9 cellular contexts compared by ENCODE assay signal in the genomic region with DNA sequence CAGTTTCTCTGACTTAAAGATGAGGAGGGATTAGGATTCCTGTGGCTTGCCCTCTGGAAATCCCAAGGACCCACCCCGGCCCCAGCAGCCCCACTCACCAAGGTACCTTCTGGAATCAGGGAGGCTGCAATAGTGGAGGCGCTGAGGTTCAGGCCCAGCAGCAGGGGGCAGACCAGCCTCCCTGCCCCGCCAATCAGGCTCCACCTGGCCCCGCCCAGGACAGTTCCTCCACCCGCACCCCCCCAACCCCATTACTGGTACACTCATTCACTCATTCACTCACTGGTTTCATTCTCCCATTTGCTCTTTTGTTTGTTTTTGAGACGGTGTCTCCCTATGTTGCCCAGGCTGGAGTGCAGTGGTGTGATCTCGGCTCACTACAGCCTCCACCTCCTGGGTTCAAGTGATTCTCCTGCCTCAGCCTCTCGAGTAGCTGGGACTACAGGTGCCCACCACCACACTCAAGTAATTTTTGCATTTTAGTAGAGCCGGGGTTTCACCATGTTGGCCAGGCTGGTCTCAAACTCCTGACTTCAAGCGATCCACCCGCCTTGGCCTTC. TPM values are rescaled to one million over a fixed set of nuclear protein-coding genes. Genes with fewer than 3 reads are reported as not detected.
DNase-seq lines count a peak whose midpoint lies in the region; TF ChIP-seq lines count a peak whose summit lies in the region.
"Not testable (repeated sequence)": the region's sequence is repeated elsewhere in the genome, so short reads cannot be mapped to it uniquely, and the experiment has no call there.
"Had no signal": no experiment of that assay in that cellular context is flagged by ENCODE, and none has a peak within 500 bp of the region (broad histone marks: within the 10 kb centered on the region; RNA-seq: fewer than 3 reads in every experiment).

No MANE protein-coding gene starts in this region.

- not testable (repeated sequence) for H3K36me3 ChIP-seq in OCI-LY3 (replicated peaks; ENCODE audit: low read depth, low read length)

- peaks cover 11% of the 10 kb centered on the region for H3K4me1 Mint-ChIP-seq in progenitor cell of endocrine pancreas (ENCODE audit: low read depth)

- peak; percentile 31 for TF ChIP-seq CTCF in OCI-LY3 (IDR thresholded peaks at IDR 0.05; ENCODE audit: low read depth, low read length)
- TF ChIP-seq CTCF in fibroblast of villous mesenchyme (IDR thresholded peaks at IDR 0.05; ENCODE audit: insufficient read depth, low read depth, low read length): peak; percentile 24
- TF ChIP-seq CTCF in progenitor cell of endocrine pancreas (IDR thresholded peaks at IDR 0.05; ENCODE audit: unreplicated experiment): peak; percentile 26

- H4K20me1 ChIP-seq in OCI-LY3 (ENCODE audit: insufficient read depth, low read length): not testable (repeated sequence)

- not testable (repeated sequence) for H3K9ac ChIP-seq in OCI-LY3 (ENCODE audit: low read length)

- not testable (repeated sequence) for H3K9me3 Mint-ChIP-seq in progenitor cell of endocrine pancreas (ENCODE audit: low read depth)

- H3K27ac ChIP-seq in OCI-LY3 (ENCODE audit: low read length): not testable (repeated sequence)

- H3K27me3 Mint-ChIP-seq in progenitor cell of endocrine pancreas: not testable (repeated sequence)

- H3K4me3 ChIP-seq in OCI-LY3 (ENCODE audit: low read length); fibroblast of villous mesenchyme (ENCODE audit: low read depth, low read length): not testable (repeated sequence)

- POLR2A ChIA-PET in HEK293T (lab: Yijun Ruan, JAX): not testable (repeated sequence)

- not testable (repeated sequence) for H3K9me3 ChIP-seq in OCI-LY3 (ENCODE audit: insufficient read depth, low read length)

- H3K4me3 Mint-ChIP-seq in progenitor cell of endocrine pancreas (ENCODE audit: low read depth): not testable (repeated sequence)

- H3K27me3 ChIP-seq in OCI-LY3 (ENCODE audit: low read depth, low read length): not testable (repeated sequence)

- H3K4me1 ChIP-seq in OCI-LY3 (ENCODE audit: low read length): not testable (repeated sequence)

- DNase-seq in COLO668 (lab: John Stamatoyannopoulos, UW; ENCODE audit: unreplicated experiment) (peak; percentile 17), HEK293T (ENCODE audit: extremely low spot score) (peak; percentile 55), activated T-cell treated with anti-CD3 and anti-CD28 coated beads for 48 hours (ENCODE audit: low read depth) (peak; percentile 35)
- DNase-seq in fibroblast of villous mesenchyme (ENCODE audit: low read depth); progenitor cell of endocrine pancreas (ENCODE audit: low spot score, unreplicated experiment): not testable (repeated sequence)

- CTCF ChIA-PET in HEK293T (lab: Yijun Ruan, JAX): not testable (repeated sequence)

- not testable (repeated sequence) for H3K36me3 Mint-ChIP-seq in progenitor cell of endocrine pancreas (ENCODE audit: insufficient read depth)

- not testable (repeated sequence) for H3K4me2 ChIP-seq in OCI-LY3 (ENCODE audit: low read length)

- not testable (repeated sequence) for H2AFZ ChIP-seq in OCI-LY3 (ENCODE audit: low read depth, low read length)

- not testable (repeated sequence) for H3K79me2 ChIP-seq in OCI-LY3 (ENCODE audit: low read length)

- not testable (repeated sequence) for H3K27ac Mint-ChIP-seq in progenitor cell of endocrine pancreas

TF ChIP-seq in HEK293T, 16 proteins besides CTCF, POLR2A, EP300 and RAD21:
- TF ChIP-seq, protein P1, sequence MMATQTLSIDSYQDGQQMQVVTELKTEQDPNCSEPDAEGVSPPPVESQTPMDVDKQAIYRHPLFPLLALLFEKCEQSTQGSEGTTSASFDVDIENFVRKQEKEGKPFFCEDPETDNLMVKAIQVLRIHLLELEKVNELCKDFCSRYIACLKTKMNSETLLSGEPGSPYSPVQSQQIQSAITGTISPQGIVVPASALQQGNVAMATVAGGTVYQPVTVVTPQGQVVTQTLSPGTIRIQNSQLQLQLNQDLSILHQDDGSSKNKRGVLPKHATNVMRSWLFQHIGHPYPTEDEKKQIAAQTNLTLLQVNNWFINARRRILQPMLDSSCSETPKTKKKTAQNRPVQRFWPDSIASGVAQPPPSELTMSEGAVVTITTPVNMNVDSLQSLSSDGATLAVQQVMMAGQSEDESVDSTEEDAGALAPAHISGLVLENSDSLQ (IDR thresholded peaks at IDR 0.05): peak; percentile 81
TF ChIP-seq in HEK293T: peak in this region for 1; not testable (repeated sequence) for 15.

RNA-seq across cellular contexts. Expression of gene GAL3ST1, which starts 13.7 kb away (rescaled TPM):
- not detected in 2 replicates for total RNA-seq in fibroblast of villous mesenchyme
- 21.6 and 23.7 TPM in 2 replicates for total RNA-seq in progenitor cell of endocrine pancreas
- total RNA-seq: HT1080 had no signal

RNA-seq across cellular contexts. Expression of gene SEC14L6, which starts 14.2 kb away (rescaled TPM):
- total RNA-seq in fibroblast of villous mesenchyme: under 0.01 TPM in 1 of 2 replicates, not detected in the other
- 3.7 and 4.8 TPM in 2 replicates for total RNA-seq in progenitor cell of endocrine pancreas
- total RNA-seq: HT1080 had no signal

RNA-seq across cellular contexts. Expression of gene PES1, which starts 31.0 kb away (rescaled TPM):
- total RNA-seq in fibroblast of villous mesenchyme: 51.4 and 57.3 TPM in 2 replicates
- 71.6 and 74.4 TPM in 2 replicates for total RNA-seq in progenitor cell of endocrine pancreas

RNA-seq across cellular contexts. Expression of gene TCN2, which starts 46.3 kb away (rescaled TPM):
- 3.9 and 7.4 TPM in 2 replicates for total RNA-seq in fibroblast of villous mesenchyme
- 22.3 and 22.9 TPM in 2 replicates for total RNA-seq in progenitor cell of endocrine pancreas

RNA-seq across cellular contexts. Expression of gene SEC14L4, which starts 55.2 kb away (rescaled TPM):
- under 0.01 TPM in 2 replicates for total RNA-seq in fibroblast of villous mesenchyme
- 0.31 and 0.46 TPM in 2 replicates for total RNA-seq in progenitor cell of endocrine pancreas
- total RNA-seq: astrocyte, esophagus muscularis mucosa, HT1080 had no signal

Comparison
In these comparisons a context has a peak if more than half of its experiments do, and no peak if none do; other contexts are left out.
1. RNA of gene GAL3ST1, which starts 13.7 kb away (total RNA-seq): 21.6 to 23.7 TPM in progenitor cell of endocrine pancreas; not detected in fibroblast of villous mesenchyme; every median in the first group is over 10 times any median in the second.
2. Peak in every context shown above with its lines, with median percentiles within 50 percentile points of each other: CTCF ChIP-seq.